In the genomic region with DNA sequence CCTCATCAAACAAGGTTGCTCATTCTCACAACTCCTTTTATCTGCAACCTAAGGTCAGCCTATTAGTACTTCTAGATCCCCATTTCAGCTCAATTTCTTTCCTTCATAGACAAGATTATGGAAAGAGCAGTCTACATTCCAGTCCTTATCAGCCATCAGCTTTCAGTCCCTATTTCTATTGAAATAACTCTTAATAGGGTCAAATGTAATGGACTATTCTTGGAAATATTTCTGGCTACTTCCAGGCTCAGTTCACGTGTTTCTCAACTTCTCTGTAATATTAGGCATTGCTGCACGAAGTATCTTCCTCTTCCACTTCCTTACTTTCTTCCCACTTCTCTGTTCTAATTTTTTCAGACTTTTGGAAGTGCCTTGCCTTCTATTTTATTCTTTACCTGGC, we compare ENCODE assay signal across 33 cellular contexts.
"Had no signal": no experiment of that assay in that cellular context is flagged by ENCODE, and none has a peak within 500 bp of the region (broad histone marks: within the 10 kb centered on the region; RNA-seq: fewer than 3 reads in every experiment).

No MANE protein-coding gene starts in this region.

- H3K4me2 ChIP-seq: PC-9 had no signal

- H3K9me3 Mint-ChIP-seq: activated CD4-positive, alpha-beta memory T cell treated with anti-CD3 and anti-CD28 coated beads, Interleukin-2, amount 10 ng/mL, durations not matched to agents 7 days and 5 days; activated naive CD4-positive, alpha-beta T cell treated with anti-CD3 and anti-CD28 coated beads, Interleukin-2, amount 10 ng/mL, durations not matched to agents 7 days and 5 days; activated naive CD8-positive, alpha-beta T cell treated with anti-CD3 and anti-CD28 coated beads for 36 hours; T-cell had no signal

- H3K4me1 Mint-ChIP-seq: activated CD4-positive, alpha-beta memory T cell treated with anti-CD3 and anti-CD28 coated beads, Interleukin-2, amount 10 ng/mL, durations not matched to agents 7 days and 5 days; activated CD8-positive, alpha-beta memory T cell treated with anti-CD3 and anti-CD28 coated beads, Interleukin-2, amount 10 ng/mL, durations not matched to agents 7 days and 5 days; activated naive CD4-positive, alpha-beta T cell treated with anti-CD3 and anti-CD28 coated beads, Interleukin-2, amount 10 ng/mL, durations not matched to agents 7 days and 5 days; activated naive CD8-positive, alpha-beta T cell treated with anti-CD3 and anti-CD28 coated beads for 36 hours; T-cell; T-helper 17 cell had no signal

- H3K4me3 Mint-ChIP-seq: activated CD4-positive, alpha-beta memory T cell treated with anti-CD3 and anti-CD28 coated beads, Interleukin-2, amount 10 ng/mL, durations not matched to agents 7 days and 5 days; activated CD8-positive, alpha-beta memory T cell treated with anti-CD3 and anti-CD28 coated beads, Interleukin-2, amount 10 ng/mL, durations not matched to agents 7 days and 5 days; activated naive CD4-positive, alpha-beta T cell treated with anti-CD3 and anti-CD28 coated beads, Interleukin-2, amount 10 ng/mL, durations not matched to agents 7 days and 5 days; activated naive CD8-positive, alpha-beta T cell treated with anti-CD3 and anti-CD28 coated beads for 36 hours; T-cell; T-helper 17 cell had no signal

- H3K36me3 ChIP-seq: brain microvascular endothelial cell, MG63, SJCRH30, WERI-Rb-1 had no signal

- DNase-seq: activated CD4-positive, alpha-beta memory T cell treated with anti-CD3 and anti-CD28 coated beads, Interleukin-2, amount 10 ng/mL, durations not matched to agents 7 days and 5 days; activated CD4-positive, alpha-beta T cell treated with anti-CD3 and anti-CD28 coated beads for 1 hour; activated CD4-positive, alpha-beta T cell treated with anti-CD3 and anti-CD28 coated beads for 48 hours; activated CD4-positive, CD25-positive, alpha-beta regulatory T cell; activated CD8-positive, alpha-beta memory T cell treated with anti-CD3 and anti-CD28 coated beads for 24 hours; activated CD8-positive, alpha-beta memory T cell treated with anti-CD3 and anti-CD28 coated beads, Interleukin-2, amount 10 ng/mL, durations not matched to agents 7 days and 5 days; activated CD8-positive, alpha-beta memory T cell treated with anti-CD3 and anti-CD28 coated beads, Interleukin-2, amount 50 U/mL, for 48 hours; activated effector memory CD4-positive, alpha-beta T cell treated with Interleukin-2 at 50 U/mL for 16 hours; activated naive CD4-positive, alpha-beta T cell treated with anti-CD3 and anti-CD28 coated beads, Interleukin-2, amount 10 ng/mL, durations not matched to agents 7 days and 5 days; activated naive CD8-positive, alpha-beta T cell treated with anti-CD3 and anti-CD28 coated beads for 36 hours; activated T-cell treated with anti-CD3 and anti-CD28 coated beads, Interleukin-2, amount 50 U/mL, for 48 hours; amniotic stem cell; aorta; brain microvascular endothelial cell; central memory CD4-positive, alpha-beta T cell; KG1; MG63; NCI-H1105; NCI-H1417 treated with DMSO at 0.1 percent for 48 hours; NCI-H187 treated with DMSO at 0.1 percent for 48 hours; NCI-H2081; NCI-H226; NCI-H524 treated with DMSO at 0.1 percent for 48 hours; PC-9; SJCRH30; T-cell; T-helper 17 cell; T-helper 9 cell; WERI-Rb-1 had no signal

- H3K27ac Mint-ChIP-seq: activated CD4-positive, alpha-beta memory T cell treated with anti-CD3 and anti-CD28 coated beads, Interleukin-2, amount 10 ng/mL, durations not matched to agents 7 days and 5 days; activated CD8-positive, alpha-beta memory T cell treated with anti-CD3 and anti-CD28 coated beads, Interleukin-2, amount 10 ng/mL, durations not matched to agents 7 days and 5 days; activated naive CD4-positive, alpha-beta T cell treated with anti-CD3 and anti-CD28 coated beads, Interleukin-2, amount 10 ng/mL, durations not matched to agents 7 days and 5 days; activated naive CD8-positive, alpha-beta T cell treated with anti-CD3 and anti-CD28 coated beads for 36 hours; T-cell; T-helper 17 cell had no signal

- H3K36me3 Mint-ChIP-seq: activated CD8-positive, alpha-beta memory T cell treated with anti-CD3 and anti-CD28 coated beads, Interleukin-2, amount 10 ng/mL, durations not matched to agents 7 days and 5 days; activated naive CD4-positive, alpha-beta T cell treated with anti-CD3 and anti-CD28 coated beads, Interleukin-2, amount 10 ng/mL, durations not matched to agents 7 days and 5 days; activated naive CD8-positive, alpha-beta T cell treated with anti-CD3 and anti-CD28 coated beads for 36 hours; T-cell had no signal

- FAIRE-seq: RCC 7860 had no signal

- H3K4me3 ChIP-seq: MG63, PC-9, SJCRH30, SK-N-MC had no signal

- H3K9me3 ChIP-seq: MG63, SJCRH30 had no signal

- H3K27ac ChIP-seq: brain microvascular endothelial cell, PC-9, RWPE1, SJCRH30, SK-N-MC, WERI-Rb-1 had no signal

- H3K4me1 ChIP-seq: SJCRH30 had no signal

- H3K27me3 ChIP-seq: brain microvascular endothelial cell, MG63, SJCRH30 had no signal

- ATAC-seq: activated CD8-positive, alpha-beta memory T cell treated with anti-CD3 and anti-CD28 coated beads, Interleukin-2, amount 10 ng/mL, durations not matched to agents 7 days and 5 days; Right ventricle myocardium inferior; T-cell; T-helper 17 cell had no signal

- H3K27me3 Mint-ChIP-seq: activated CD4-positive, alpha-beta memory T cell treated with anti-CD3 and anti-CD28 coated beads, Interleukin-2, amount 10 ng/mL, durations not matched to agents 7 days and 5 days; activated CD8-positive, alpha-beta memory T cell treated with anti-CD3 and anti-CD28 coated beads, Interleukin-2, amount 10 ng/mL, durations not matched to agents 7 days and 5 days; activated naive CD4-positive, alpha-beta T cell treated with anti-CD3 and anti-CD28 coated beads, Interleukin-2, amount 10 ng/mL, durations not matched to agents 7 days and 5 days; activated naive CD8-positive, alpha-beta T cell treated with anti-CD3 and anti-CD28 coated beads for 36 hours; T-cell had no signal
